Comparison of ENCODE assay signal across 8 cellular contexts in genomic region chr7:12389089-12389700, GRCh38. TPM values are rescaled to one million over a fixed set of nuclear protein-coding genes. Genes with fewer than 3 reads are reported as not detected.
A peak's percentile ranks its signal among the peaks of the same experiment; 100 is the strongest.
DNase-seq lines count a peak whose midpoint lies in the region; ATAC-seq and TF ChIP-seq lines count a peak whose summit lies in the region.

No MANE protein-coding gene starts in this region.

- H3K27ac Mint-ChIP-seq in Caco-2 (ENCODE audit: unreplicated experiment) (no peak overlapping the region), T-helper 17 cell (no peak overlapping the region), naive B cell (peak overlapping the region in 1 of 6 donors; percentile 65)

- H3K9me3 Mint-ChIP-seq in Caco-2 (ENCODE audit: unreplicated experiment) (no peaks in the 10 kb centered on the region), naive B cell (no peaks in the 10 kb centered on the region)

- CTCF ChIA-PET in Caco-2 (lab: Charles Lee) = interaction anchor here (0.7 to 1.4 kb wide), 2 partner anchors 15 to 68 kb away, joined by 3 to 4 read pairs; no protein-coding TSS in a partner anchor

- BruUV-seq in Caco-2 (replicated peaks; lab: Mats Ljungman, UMichigan) = no TSS peak

- H3K4me3 ChIP-seq in Caco-2 (ENCODE audit: low read depth, low read length) = no peak overlapping the region

- H3K4me1 ChIP-seq in Caco-2 = no peaks in the 10 kb centered on the region

- peak; percentile 60 to 65 for DNase-seq in Caco-2
- peak; percentile 70 for DNase-seq in NCI-H1694 treated with DMSO at 0.1 percent for 48 hours (lab: John Stamatoyannopoulos, UW)
- peak in 1 of 3 donors; percentile 21 for DNase-seq in T-helper 17 cell
- DNase-seq in ecto neural progenitor cell (ENCODE audit: low spot score) = peak; percentile 53
- DNase-seq in naive B cell = peak; percentile 5
- no peak for DNase-seq in cerebellar nuclear complex (lab: John Stamatoyannopoulos, UW)

- H3K9me3 ChIP-seq in Caco-2 (no peaks in the 10 kb centered on the region), T-helper 17 cell (ENCODE audit: control insufficient read depth, low read length, poor library complexity, severe bottlenecking) (no peaks in the 10 kb centered on the region)

- H3K4me1 Mint-ChIP-seq in Caco-2 (ENCODE audit: low read depth, unreplicated experiment) (no peaks in the 10 kb centered on the region), T-helper 17 cell (peaks cover 2% of the 10 kb centered on the region), naive B cell (no peaks in the 10 kb centered on the region)

- no peaks in the 10 kb centered on the region for H3K27me3 Mint-ChIP-seq in Caco-2 (ENCODE audit: insufficient read depth, unreplicated experiment)
- no peaks in the 10 kb centered on the region for H3K27me3 Mint-ChIP-seq in T-helper 17 cell
- H3K27me3 Mint-ChIP-seq in naive B cell = no peaks in the 10 kb centered on the region

- intact Hi-C loops in Caco-2 (cut with micrococcal nuclease; ENCODE audit: unreplicated experiment) = loop anchor here (1.0 kb wide), 2 partner anchors 101 to 554 kb away; no protein-coding TSS in a partner anchor

- H3K36me3 ChIP-seq in Caco-2 (ENCODE audit: control insufficient read depth, insufficient read depth, low read length) = no peaks in the 10 kb centered on the region

- ATAC-seq in GM18873 (IDR thresholded peaks at IDR 0.05; ENCODE audit: low FRiP score, unreplicated experiment) (peak; percentile 90), HG03039 (IDR thresholded peaks at IDR 0.05; ENCODE audit: unreplicated experiment) (peak; percentile 98), T-helper 17 cell (peak; percentile 84), naive B cell (ENCODE audit: low read depth in 2 of 2) (peak; percentile 52 to 57)

- H3K4me3 Mint-ChIP-seq in Caco-2 (ENCODE audit: unreplicated experiment) (no peak overlapping the region), T-helper 17 cell (no peak overlapping the region), naive B cell (no peak overlapping the region)

- peak; percentile 74 to 91 for TF ChIP-seq CTCF in Caco-2 (IDR thresholded peaks at IDR 0.05; ENCODE audit: insufficient read depth in 1 of 2, low read depth in 1 of 2, low read length in 1 of 2, severe bottlenecking in 1 of 2, unreplicated experiment in 1 of 2)

- H3K27me3 ChIP-seq in Caco-2 (replicated peaks; ENCODE audit: control insufficient read depth, insufficient read depth, low read length) = no peaks in the 10 kb centered on the region

- H3K36me3 Mint-ChIP-seq in Caco-2 (ENCODE audit: insufficient read depth, unreplicated experiment) (no peaks in the 10 kb centered on the region), T-helper 17 cell (ENCODE audit: low read depth) (peaks cover 4% of the 10 kb centered on the region), naive B cell (no peaks in the 10 kb centered on the region)

- POLR2A ChIA-PET in Caco-2 (lab: Charles Lee) = no interaction called here

RNA-seq across cellular contexts. Expression of gene VWDE, which starts 14.5 kb away (rescaled TPM):
- total RNA-seq in Caco-2 (2022) (0.46 and 0.70 TPM in 2 replicates), T-helper 17 cell (1 to 10 TPM; 5.8 to 7.0 TPM)
- not detected for polyA plus RNA-seq in naive B cell (ENCODE audit: low read depth in 6 of 6)

Comparison
In these comparisons a context has a peak if more than half of its experiments do, and no peak if none do; other contexts are left out.
1. DNase-seq: peak in Caco-2 (2 of 2), NCI-H1694 treated with DMSO at 0.1 percent for 48 hours (single experiment), ecto neural progenitor cell (single experiment) and naive B cell (single experiment); none in cerebellar nuclear complex (0 of 2).
2. Peak in every context shown above with its lines, with median percentiles within 50 percentile points of each other: ATAC-seq.